In the genomic region with DNA sequence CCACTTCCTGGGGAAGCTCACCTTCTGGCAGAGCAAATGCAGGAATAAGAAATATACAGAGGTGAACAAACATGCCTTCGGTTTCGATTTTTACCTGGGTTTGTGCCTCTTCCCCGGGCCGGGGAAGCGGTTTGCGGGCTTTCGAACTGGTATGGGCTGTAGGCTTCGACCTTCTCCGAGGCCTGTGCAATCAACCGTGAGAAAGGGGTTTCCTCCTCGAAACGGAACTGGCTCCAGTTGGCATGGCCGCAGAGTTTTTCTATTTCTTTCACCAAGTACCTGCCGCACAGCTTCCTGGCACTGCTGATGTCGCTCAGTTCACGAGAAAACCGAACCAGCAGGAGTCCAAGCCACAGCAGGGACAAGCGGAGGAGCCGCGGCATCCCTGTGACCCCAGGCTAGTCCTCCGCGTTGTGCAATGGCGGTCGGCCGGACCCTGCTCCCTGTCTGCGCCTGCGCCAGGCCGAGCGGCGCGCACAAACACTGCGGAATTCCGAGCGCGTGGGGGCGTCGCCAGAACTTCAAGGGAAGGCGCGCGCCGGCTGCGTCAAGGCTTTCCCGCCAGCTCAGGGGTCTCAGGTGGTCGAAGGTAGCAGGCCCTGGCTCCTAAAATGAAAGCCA, we compare ENCODE assay signal across 32 cellular contexts. TPM values are rescaled to one million over a fixed set of nuclear protein-coding genes. Genes with fewer than 3 reads are reported as not detected.
DNase-seq lines count a peak whose midpoint lies in the region; ATAC-seq and TF ChIP-seq lines count a peak whose summit lies in the region.
"Had no signal": no experiment of that assay in that cellular context is flagged by ENCODE, and none has a peak within 500 bp of the region (broad histone marks: within the 10 kb centered on the region; RNA-seq: fewer than 3 reads in every experiment).

A gene with protein sequence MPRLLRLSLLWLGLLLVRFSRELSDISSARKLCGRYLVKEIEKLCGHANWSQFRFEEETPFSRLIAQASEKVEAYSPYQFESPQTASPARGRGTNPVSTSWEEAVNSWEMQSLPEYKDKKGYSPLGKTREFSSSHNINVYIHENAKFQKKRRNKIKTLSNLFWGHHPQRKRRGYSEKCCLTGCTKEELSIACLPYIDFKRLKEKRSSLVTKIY (minus strand): TSS at position 420 of the 621 bp plus-strand sequence. CDS start 37 bp downstream, at position 383.

- CTCF ChIA-PET in CD4-positive, alpha-beta memory T cell (lab: Charles Lee; ENCODE audit: partially characterized antibody): interaction anchor here (0.9 to 6.8 kb wide), 17 partner anchors 8 to 443 kb away, joined by 3 to 186 read pairs (median 8); partner anchors contain the start of genes CD274, PLGRKT and RIC1

- H3K27me3 ChIP-seq in CD4-positive, alpha-beta memory T cell (ENCODE audit: insufficient read depth, low read length): no peaks in the 10 kb centered on the region
- H3K27me3 ChIP-seq in RWPE2 (ENCODE audit: insufficient read depth, poor library complexity, severe bottlenecking): no peaks in the 10 kb centered on the region
- H3K27me3 ChIP-seq: ascending aorta, foreskin keratinocyte, right lobe of liver, transverse colon had no signal

- POLR2A ChIA-PET in CD4-positive, alpha-beta memory T cell (lab: Charles Lee; ENCODE audit: partially characterized antibody): interaction anchor here (1.4 to 2.6 kb wide), 5 partner anchors 241 to 404 kb away, joined by 6 to 11 read pairs (median 9); partner anchors contain the start of genes CD274 and PLGRKT

- H3K27ac Mint-ChIP-seq in CD4-positive, alpha-beta memory T cell: peak within 1 kb of the TSS in 5 of 7 donors; percentile 8 to 54 (median 17)
- peak within 1 kb of the TSS; percentile 9 for H3K27ac Mint-ChIP-seq in nephron progenitor cell
- H3K27ac Mint-ChIP-seq: activated CD4-positive, alpha-beta T cell treated with anti-CD3 and anti-CD28 coated beads, Interleukin-2, amount 10 ng/mL, durations not matched to agents 24 days and 14 days; dendritic cell treated with granulocyte-macrophage colony-stimulating factor and Interleukin-4, amounts not matched to agents 40 ng/mL and 50 ng/mL, for 4 days; mesothelial cell of epicardium had no signal

- H3K36me3 Mint-ChIP-seq in CD4-positive, alpha-beta memory T cell: no peaks in the 10 kb centered on the region
- no peaks in the 10 kb centered on the region for H3K36me3 Mint-ChIP-seq in nephron progenitor cell (ENCODE audit: low read depth)
- H3K36me3 Mint-ChIP-seq: mesothelial cell of epicardium had no signal

- peaks cover 0 to 6% (median 0%) of the 10 kb centered on the region in 8 donors for H3K9me3 Mint-ChIP-seq in CD4-positive, alpha-beta memory T cell
- peaks cover 10% of the 10 kb centered on the region for H3K9me3 Mint-ChIP-seq in nephron progenitor cell

- H3K4me1 Mint-ChIP-seq in CD4-positive, alpha-beta memory T cell: peaks cover 4 to 13% (median 11%) of the 10 kb centered on the region in 4 donors
- H3K4me1 Mint-ChIP-seq in nephron progenitor cell: no peaks in the 10 kb centered on the region
- H3K4me1 Mint-ChIP-seq: mesothelial cell of epicardium had no signal

- TF ChIP-seq CTCF in GM12864 (IDR thresholded peaks at IDR 0.05; ENCODE audit: low read depth, low read length, missing control alignments) (no peak), RWPE2 (IDR thresholded peaks at IDR 0.05; ENCODE audit: poor library complexity, severe bottlenecking) (no peak), nephron progenitor cell (IDR thresholded peaks at IDR 0.05) (no peak)

- peaks cover 10% of the 10 kb centered on the region for H3K4me1 ChIP-seq in CD4-positive, alpha-beta memory T cell (ENCODE audit: insufficient read depth, low read length)
- H3K4me1 ChIP-seq in RWPE2 (ENCODE audit: insufficient read depth, poor library complexity, severe bottlenecking): peaks cover 11% of the 10 kb centered on the region
- H3K4me1 ChIP-seq: ascending aorta, Caco-2, esophagus muscularis mucosa, foreskin keratinocyte, left ventricle myocardium inferior, prostate gland, right lobe of liver, transverse colon had no signal

- no peak within 1 kb of the TSS for H3K4me3 ChIP-seq in CD4-positive, alpha-beta memory T cell (ENCODE audit: low read length in 2 of 2)
- H3K4me3 ChIP-seq in GM12864 (ENCODE audit: low read depth, low read length) (no peak within 1 kb of the TSS), RWPE2 (ENCODE audit: severe bottlenecking) (peak within 1 kb of the TSS; percentile 43)
- H3K4me3 ChIP-seq: ascending aorta, esophagus muscularis mucosa, left ventricle myocardium inferior, prostate gland, right lobe of liver, transverse colon had no signal

- no peak within 1 kb of the TSS for H3K27ac ChIP-seq in CD4-positive, alpha-beta memory T cell (ENCODE audit: low read depth, low read length)
- H3K27ac ChIP-seq in RWPE2 (ENCODE audit: poor library complexity, severe bottlenecking): peak within 1 kb of the TSS; percentile 6
- H3K27ac ChIP-seq: ascending aorta, C4-2B, esophagus muscularis mucosa, foreskin keratinocyte, left ventricle myocardium inferior, prostate gland, right lobe of liver, transverse colon had no signal

- ATAC-seq in RWPE2 (ENCODE audit: low read depth): peak; percentile 77

- intact Hi-C loops in CD4-positive, alpha-beta memory T cell (cut with micrococcal nuclease): loop anchor here (5.0 kb wide), 3 partner anchors 142 to 423 kb away; no protein-coding TSS in a partner anchor

- H3K27me3 Mint-ChIP-seq in CD4-positive, alpha-beta memory T cell: peaks cover 0 to 1% of the 10 kb centered on the region in 2 donors
- peaks cover 3% of the 10 kb centered on the region for H3K27me3 Mint-ChIP-seq in nephron progenitor cell (ENCODE audit: low read depth, poor library complexity)

- H3K9me3 ChIP-seq in CD4-positive, alpha-beta memory T cell (ENCODE audit: control insufficient read depth in 1 of 2, low read length in 2 of 2): no peaks in the 10 kb centered on the region
- no peaks in the 10 kb centered on the region for H3K9me3 ChIP-seq in RWPE2 (ENCODE audit: severe bottlenecking)
- H3K9me3 ChIP-seq: Caco-2, esophagus muscularis mucosa, prostate gland, right lobe of liver, transverse colon had no signal

- DNase-seq in CD4-positive, alpha-beta memory T cell: no peak
- peak; percentile 50 for DNase-seq in GM12864 (ENCODE audit: low read depth)
- peak; percentile 74 for DNase-seq in RWPE2 (ENCODE audit: low spot score)
- no peak for DNase-seq in nephron progenitor cell
- DNase-seq in KG1 (lab: John Stamatoyannopoulos, UW): no peak
- no peak for DNase-seq in AG08396 (ENCODE audit: low spot score)
- no peak for DNase-seq in NCI-H345 treated with DMSO at 0.1 percent for 48 hours (lab: John Stamatoyannopoulos, UW; ENCODE audit: unreplicated experiment)
- DNase-seq: activated CD4-positive, alpha-beta T cell treated with anti-CD3 and anti-CD28 coated beads, Interleukin-2, amount 10 ng/mL, durations not matched to agents 24 days and 14 days; activated CD8-positive, alpha-beta memory T cell treated with anti-CD3 and anti-CD28 coated beads for 24 hours; activated T-cell treated with anti-CD3 and anti-CD28 coated beads for 4 hours; Caco-2; central memory CD4-positive, alpha-beta T cell; DND-41; foreskin keratinocyte; head of caudate nucleus; Kasumi-1; left ventricle myocardium inferior; NCI-H1436 treated with DMSO at 0.1 percent for 48 hours; NCI-H2081 treated with DMSO at 0.1 percent for 48 hours; NCI-H226; NCI-H69; right lobe of liver; stimulated activated CD4-positive, alpha-beta T cell treated with anti-CD3 and anti-CD28 coated beads, Interleukin-2, amount 100 ng/mL, for 48 hours; transverse colon had no signal

- H3K4me3 Mint-ChIP-seq in CD4-positive, alpha-beta memory T cell: peak within 1 kb of the TSS in 1 of 8 donors; percentile 48
- no peak within 1 kb of the TSS for H3K4me3 Mint-ChIP-seq in nephron progenitor cell
- H3K4me3 Mint-ChIP-seq: activated CD4-positive, alpha-beta T cell treated with anti-CD3 and anti-CD28 coated beads, Interleukin-2, amount 10 ng/mL, durations not matched to agents 24 days and 14 days; dendritic cell treated with granulocyte-macrophage colony-stimulating factor and Interleukin-4, amounts not matched to agents 40 ng/mL and 50 ng/mL, for 4 days; mesothelial cell of epicardium had no signal

- H3K36me3 ChIP-seq in CD4-positive, alpha-beta memory T cell (ENCODE audit: insufficient read depth, low read length): no peaks in the 10 kb centered on the region
- H3K36me3 ChIP-seq in RWPE2 (ENCODE audit: low read depth): peaks cover 10% of the 10 kb centered on the region; the same call in 1 of the 2 replicates
- H3K36me3 ChIP-seq: ascending aorta, esophagus muscularis mucosa, left ventricle myocardium inferior, prostate gland, right lobe of liver, transverse colon had no signal

RNA-seq across cellular contexts. Expression of the gene that starts here (rescaled TPM):
- total RNA-seq in CD4-positive, alpha-beta memory T cell: not detected
- polyA plus RNA-seq in CD4-positive, alpha-beta memory T cell: not detected
- total RNA-seq: activated CD4-positive, alpha-beta T cell treated with anti-CD3 and anti-CD28 coated beads, Interleukin-2, amount 10 ng/mL, durations not matched to agents 24 days and 14 days; activated T-helper 2 cell treated with anti-CD3 and anti-CD28 coated beads, Interferon-gamma antibody, Interleukin-2, Interleukin-4, amounts not matched to agents 10 μg/mL and 5 μg/mL and 100 μg/mL, durations not matched to agents 14 hours and 24 hours and 36 hours; ascending aorta; Caco-2; esophagus muscularis mucosa; foreskin keratinocyte; left ventricle myocardium inferior; mesothelial cell of epicardium; right lobe of liver; transverse colon had no signal
- polyA plus RNA-seq: foreskin keratinocyte, keratinocyte had no signal

Comparison
In these comparisons a context has a peak if more than half of its experiments do, and no peak if none do; other contexts are left out.
1. DNase-seq: peak in GM12864 (single experiment) and RWPE2 (single experiment); none in CD4-positive, alpha-beta memory T cell (0 of 5), nephron progenitor cell (single experiment), KG1 (single experiment), AG08396 (single experiment) and NCI-H345 treated with DMSO at 0.1 percent for 48 hours (single experiment).